1 cellular context compared by ENCODE assay signal in the genomic region with DNA sequence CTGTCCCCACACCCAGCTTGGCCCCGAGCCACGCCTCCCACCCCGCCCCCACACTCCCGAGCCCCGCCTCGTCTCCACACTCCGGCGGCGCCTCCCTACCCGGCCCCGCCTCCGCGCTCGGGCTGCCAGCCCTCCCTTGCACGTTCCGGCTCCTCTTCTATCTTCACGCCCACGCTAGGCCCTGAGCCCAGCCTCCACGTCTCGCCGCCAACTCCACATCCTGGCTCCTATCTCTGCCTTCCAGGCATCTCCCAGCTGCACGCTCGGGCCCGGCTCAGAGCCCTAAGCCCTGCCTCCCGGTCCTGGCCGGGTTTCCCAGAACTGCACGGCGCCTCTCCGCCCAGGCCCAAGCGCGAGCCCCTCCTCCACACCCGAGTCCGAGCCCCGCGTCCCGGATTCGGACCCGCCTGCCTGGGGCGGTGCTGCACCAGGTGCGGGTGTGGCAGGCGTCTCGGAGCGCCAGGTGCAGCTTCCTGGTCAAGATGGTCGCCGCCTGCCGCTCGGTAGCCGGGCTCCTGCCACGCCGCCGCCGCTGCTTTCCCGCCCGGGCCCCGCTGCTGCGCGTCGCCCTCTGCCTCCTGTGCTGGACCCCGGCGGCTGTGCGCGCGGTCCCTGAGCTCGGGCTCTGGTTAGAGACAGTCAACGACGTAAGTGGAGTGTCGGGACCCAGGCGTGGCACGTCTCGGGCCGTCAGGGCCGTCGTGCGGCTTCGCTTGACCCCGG.
TF ChIP-seq lines count a peak whose summit lies in the region.

A gene with protein sequence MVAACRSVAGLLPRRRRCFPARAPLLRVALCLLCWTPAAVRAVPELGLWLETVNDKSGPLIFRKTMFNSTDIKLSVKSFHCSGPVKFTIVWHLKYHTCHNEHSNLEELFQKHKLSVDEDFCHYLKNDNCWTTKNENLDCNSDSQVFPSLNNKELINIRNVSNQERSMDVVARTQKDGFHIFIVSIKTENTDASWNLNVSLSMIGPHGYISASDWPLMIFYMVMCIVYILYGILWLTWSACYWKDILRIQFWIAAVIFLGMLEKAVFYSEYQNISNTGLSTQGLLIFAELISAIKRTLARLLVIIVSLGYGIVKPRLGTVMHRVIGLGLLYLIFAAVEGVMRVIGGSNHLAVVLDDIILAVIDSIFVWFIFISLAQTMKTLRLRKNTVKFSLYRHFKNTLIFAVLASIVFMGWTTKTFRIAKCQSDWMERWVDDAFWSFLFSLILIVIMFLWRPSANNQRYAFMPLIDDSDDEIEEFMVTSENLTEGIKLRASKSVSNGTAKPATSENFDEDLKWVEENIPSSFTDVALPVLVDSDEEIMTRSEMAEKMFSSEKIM (plus strand): TSS at position 160 of the 723 bp plus-strand sequence. CDS start 323 bp downstream, at position 483.

TF ChIP-seq in HepG2, 621 proteins besides CTCF, POLR2A, EP300 and RAD21 (continued from another document and continues in another):
- TF ChIP-seq, protein P1, sequence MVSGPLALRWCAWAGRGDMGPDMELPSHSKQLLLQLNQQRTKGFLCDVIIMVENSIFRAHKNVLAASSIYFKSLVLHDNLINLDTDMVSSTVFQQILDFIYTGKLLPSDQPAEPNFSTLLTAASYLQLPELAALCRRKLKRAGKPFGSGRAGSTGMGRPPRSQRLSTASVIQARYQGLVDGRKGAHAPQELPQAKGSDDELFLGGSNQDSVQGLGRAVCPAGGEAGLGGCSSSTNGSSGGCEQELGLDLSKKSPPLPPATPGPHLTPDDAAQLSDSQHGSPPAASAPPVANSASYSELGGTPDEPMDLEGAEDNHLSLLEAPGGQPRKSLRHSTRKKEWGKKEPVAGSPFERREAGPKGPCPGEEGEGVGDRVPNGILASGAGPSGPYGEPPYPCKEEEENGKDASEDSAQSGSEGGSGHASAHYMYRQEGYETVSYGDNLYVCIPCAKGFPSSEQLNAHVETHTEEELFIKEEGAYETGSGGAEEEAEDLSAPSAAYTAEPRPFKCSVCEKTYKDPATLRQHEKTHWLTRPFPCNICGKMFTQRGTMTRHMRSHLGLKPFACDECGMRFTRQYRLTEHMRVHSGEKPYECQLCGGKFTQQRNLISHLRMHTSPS (CRISPR knock-in tag; IDR thresholded peaks at IDR 0.05; ENCODE audit: low read depth) = no peak; the same call in 1 of the 2 replicates
- TF ChIP-seq THYN1 (CRISPR knock-in tag; IDR thresholded peaks at IDR 0.05; ENCODE audit: borderline replicate concordance, low read depth) = no peak
- TF ChIP-seq ZBTB3 (CRISPR knock-in tag; IDR thresholded peaks at IDR 0.05; ENCODE audit: borderline replicate concordance, low read depth) = no peak
- no peak for TF ChIP-seq HMG20A (CRISPR knock-in tag; IDR thresholded peaks at IDR 0.05; ENCODE audit: borderline replicate concordance)
- TF ChIP-seq MEIS1 (CRISPR knock-in tag; IDR thresholded peaks at IDR 0.05; ENCODE audit: borderline replicate concordance) = peak; percentile 46; the same call in 1 of the 2 replicates
- no peak for TF ChIP-seq NFIB (CRISPR knock-in tag; IDR thresholded peaks at IDR 0.05; ENCODE audit: borderline replicate concordance)
- TF ChIP-seq MAFG (CRISPR knock-in tag; IDR thresholded peaks at IDR 0.05) = no peak
- TF ChIP-seq SALL2 (CRISPR knock-in tag; IDR thresholded peaks at IDR 0.05) = 0 out of 2 replicates have a peak, but pooled peaks have one; percentile 28
- TF ChIP-seq ZNF558 (CRISPR knock-in tag; IDR thresholded peaks at IDR 0.05; ENCODE audit: borderline replicate concordance) = peak; percentile 63; the same call in 1 of the 2 replicates
- peak; percentile 95 for TF ChIP-seq ZNF598 (CRISPR knock-in tag; IDR thresholded peaks at IDR 0.05; ENCODE audit: borderline replicate concordance)
- TF ChIP-seq, protein P2, sequence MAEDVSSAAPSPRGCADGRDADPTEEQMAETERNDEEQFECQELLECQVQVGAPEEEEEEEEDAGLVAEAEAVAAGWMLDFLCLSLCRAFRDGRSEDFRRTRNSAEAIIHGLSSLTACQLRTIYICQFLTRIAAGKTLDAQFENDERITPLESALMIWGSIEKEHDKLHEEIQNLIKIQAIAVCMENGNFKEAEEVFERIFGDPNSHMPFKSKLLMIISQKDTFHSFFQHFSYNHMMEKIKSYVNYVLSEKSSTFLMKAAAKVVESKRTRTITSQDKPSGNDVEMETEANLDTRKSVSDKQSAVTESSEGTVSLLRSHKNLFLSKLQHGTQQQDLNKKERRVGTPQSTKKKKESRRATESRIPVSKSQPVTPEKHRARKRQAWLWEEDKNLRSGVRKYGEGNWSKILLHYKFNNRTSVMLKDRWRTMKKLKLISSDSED (CRISPR knock-in tag; IDR thresholded peaks at IDR 0.05) = no peak
- TF ChIP-seq GPN1 (CRISPR knock-in tag; IDR thresholded peaks at IDR 0.05; ENCODE audit: borderline replicate concordance) = no peak
- TF ChIP-seq ZNF577 (CRISPR knock-in tag; IDR thresholded peaks at IDR 0.05; ENCODE audit: borderline replicate concordance, low read depth) = peak; percentile 71; the same call in 1 of the 2 replicates
- peak; percentile 54; the same call in 1 of the 2 replicates for TF ChIP-seq KDM5A (IDR thresholded peaks at IDR 0.05; ENCODE audit: borderline replicate concordance, low read length)
- no peak for TF ChIP-seq ZNF468 (CRISPR knock-in tag; IDR thresholded peaks at IDR 0.05)
- no peak; the same call in 1 of the 2 replicates for TF ChIP-seq ZNF891 (CRISPR knock-in tag; IDR thresholded peaks at IDR 0.05)
- TF ChIP-seq ZC3H13 (CRISPR knock-in tag; IDR thresholded peaks at IDR 0.05) = peak; percentile 81; the same call in 1 of the 2 replicates
- TF ChIP-seq, protein P3, sequence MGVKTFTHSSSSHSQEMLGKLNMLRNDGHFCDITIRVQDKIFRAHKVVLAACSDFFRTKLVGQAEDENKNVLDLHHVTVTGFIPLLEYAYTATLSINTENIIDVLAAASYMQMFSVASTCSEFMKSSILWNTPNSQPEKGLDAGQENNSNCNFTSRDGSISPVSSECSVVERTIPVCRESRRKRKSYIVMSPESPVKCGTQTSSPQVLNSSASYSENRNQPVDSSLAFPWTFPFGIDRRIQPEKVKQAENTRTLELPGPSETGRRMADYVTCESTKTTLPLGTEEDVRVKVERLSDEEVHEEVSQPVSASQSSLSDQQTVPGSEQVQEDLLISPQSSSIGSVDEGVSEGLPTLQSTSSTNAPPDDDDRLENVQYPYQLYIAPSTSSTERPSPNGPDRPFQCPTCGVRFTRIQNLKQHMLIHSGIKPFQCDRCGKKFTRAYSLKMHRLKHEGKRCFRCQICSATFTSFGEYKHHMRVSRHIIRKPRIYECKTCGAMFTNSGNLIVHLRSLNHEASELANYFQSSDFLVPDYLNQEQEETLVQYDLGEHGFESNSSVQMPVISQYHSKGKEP (CRISPR knock-in tag; IDR thresholded peaks at IDR 0.05) = no peak
- TF ChIP-seq AKAP8 (CRISPR knock-in tag; IDR thresholded peaks at IDR 0.05) = no peak
- TF ChIP-seq ZNF382 (CRISPR knock-in tag; IDR thresholded peaks at IDR 0.05; ENCODE audit: borderline replicate concordance) = no peak
- TF ChIP-seq ZNF552 (CRISPR knock-in tag; IDR thresholded peaks at IDR 0.05; ENCODE audit: borderline replicate concordance) = 0 out of 2 replicates have a peak, but pooled peaks have one; percentile 15
- no peak; the same call in 1 of the 2 replicates for TF ChIP-seq MIER2 (CRISPR knock-in tag; IDR thresholded peaks at IDR 0.05)
- no peak; the same call in 1 of the 2 replicates for TF ChIP-seq ELF1 (CRISPR knock-in tag; IDR thresholded peaks at IDR 0.05)
- peak; percentile 93 for TF ChIP-seq PHF8 (CRISPR knock-in tag; IDR thresholded peaks at IDR 0.05)
- no peak; the same call in 1 of the 2 replicates for TF ChIP-seq NFYC (CRISPR knock-in tag; IDR thresholded peaks at IDR 0.05)
- no peak for TF ChIP-seq HIVEP1 (CRISPR knock-in tag; IDR thresholded peaks at IDR 0.05)
- TF ChIP-seq, protein P4, sequence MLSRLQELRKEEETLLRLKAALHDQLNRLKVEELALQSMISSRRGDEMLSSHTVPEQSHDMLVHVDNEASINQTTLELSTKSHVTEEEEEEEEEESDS (CRISPR knock-in tag; IDR thresholded peaks at IDR 0.05; ENCODE audit: borderline replicate concordance) = no peak
- TF ChIP-seq CEBPB (IDR thresholded peaks at IDR 0.05; ENCODE audit: borderline replicate concordance, low read depth, low read length) = no peak
- TF ChIP-seq SRF (IDR thresholded peaks at IDR 0.05; ENCODE audit: low read depth, low read length) = no peak; the same call in 1 of the 2 replicates
- peak; percentile 78 for TF ChIP-seq KAT8 (CRISPR knock-in tag; IDR thresholded peaks at IDR 0.05)
- TF ChIP-seq SP2 (CRISPR knock-in tag; IDR thresholded peaks at IDR 0.05) = peak; percentile 34; the same call in 1 of the 2 replicates
- 0 out of 2 replicates have a peak, but pooled peaks have one; percentile 80 for TF ChIP-seq ZNF160 (CRISPR knock-in tag; IDR thresholded peaks at IDR 0.05)
- no peak for TF ChIP-seq NFATC3 (CRISPR knock-in tag; IDR thresholded peaks at IDR 0.05)
- TF ChIP-seq ZNF350 (CRISPR knock-in tag; IDR thresholded peaks at IDR 0.05; ENCODE audit: borderline replicate concordance, low read depth) = peak; percentile 30
- no peak for TF ChIP-seq SMARCC2 (IDR thresholded peaks at IDR 0.05)
- no peak for TF ChIP-seq GFI1 (CRISPR knock-in tag; IDR thresholded peaks at IDR 0.05; ENCODE audit: borderline replicate concordance)
- no peak; the same call in none of the 2 replicates for TF ChIP-seq ZIK1 (CRISPR knock-in tag; IDR thresholded peaks at IDR 0.05; ENCODE audit: borderline replicate concordance, low read depth)
- TF ChIP-seq, protein P5, sequence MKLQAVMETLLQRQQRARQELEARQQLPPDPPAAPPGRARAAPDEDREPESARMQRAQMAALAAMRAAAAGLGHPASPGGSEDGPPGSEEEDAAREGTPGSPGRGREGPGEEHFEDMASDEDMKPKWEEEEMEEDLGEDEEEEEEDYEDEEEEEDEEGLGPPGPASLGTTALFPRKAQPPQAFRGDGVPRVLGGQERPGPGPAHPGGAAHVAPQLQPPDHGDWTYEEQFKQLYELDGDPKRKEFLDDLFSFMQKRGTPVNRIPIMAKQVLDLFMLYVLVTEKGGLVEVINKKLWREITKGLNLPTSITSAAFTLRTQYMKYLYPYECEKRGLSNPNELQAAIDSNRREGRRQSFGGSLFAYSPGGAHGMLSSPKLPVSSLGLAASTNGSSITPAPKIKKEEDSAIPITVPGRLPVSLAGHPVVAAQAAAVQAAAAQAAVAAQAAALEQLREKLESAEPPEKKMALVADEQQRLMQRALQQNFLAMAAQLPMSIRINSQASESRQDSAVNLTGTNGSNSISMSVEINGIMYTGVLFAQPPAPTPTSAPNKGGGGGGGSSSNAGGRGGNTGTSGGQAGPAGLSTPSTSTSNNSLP (IDR thresholded peaks at IDR 0.05; ENCODE audit: low read depth, low read length) = no peak
- peak; percentile 80 for TF ChIP-seq MEF2D (CRISPR knock-in tag; IDR thresholded peaks at IDR 0.05)
- TF ChIP-seq TP53 (CRISPR knock-in tag; conservative IDR thresholded peaks at IDR 0.05) = no peak; the same call in 1 of the 2 replicates
- peak; percentile 53 for TF ChIP-seq ZNF143 (CRISPR knock-in tag; IDR thresholded peaks at IDR 0.05)
- no peak for TF ChIP-seq HNRNPUL1 (IDR thresholded peaks at IDR 0.05; ENCODE audit: low read depth, low read length)
- TF ChIP-seq SUZ12 (IDR thresholded peaks at IDR 0.05; ENCODE audit: low read depth, low read length) = no peak
- no peak for TF ChIP-seq TMF1 (CRISPR knock-in tag; IDR thresholded peaks at IDR 0.05; ENCODE audit: low read depth)
- TF ChIP-seq, protein P6, sequence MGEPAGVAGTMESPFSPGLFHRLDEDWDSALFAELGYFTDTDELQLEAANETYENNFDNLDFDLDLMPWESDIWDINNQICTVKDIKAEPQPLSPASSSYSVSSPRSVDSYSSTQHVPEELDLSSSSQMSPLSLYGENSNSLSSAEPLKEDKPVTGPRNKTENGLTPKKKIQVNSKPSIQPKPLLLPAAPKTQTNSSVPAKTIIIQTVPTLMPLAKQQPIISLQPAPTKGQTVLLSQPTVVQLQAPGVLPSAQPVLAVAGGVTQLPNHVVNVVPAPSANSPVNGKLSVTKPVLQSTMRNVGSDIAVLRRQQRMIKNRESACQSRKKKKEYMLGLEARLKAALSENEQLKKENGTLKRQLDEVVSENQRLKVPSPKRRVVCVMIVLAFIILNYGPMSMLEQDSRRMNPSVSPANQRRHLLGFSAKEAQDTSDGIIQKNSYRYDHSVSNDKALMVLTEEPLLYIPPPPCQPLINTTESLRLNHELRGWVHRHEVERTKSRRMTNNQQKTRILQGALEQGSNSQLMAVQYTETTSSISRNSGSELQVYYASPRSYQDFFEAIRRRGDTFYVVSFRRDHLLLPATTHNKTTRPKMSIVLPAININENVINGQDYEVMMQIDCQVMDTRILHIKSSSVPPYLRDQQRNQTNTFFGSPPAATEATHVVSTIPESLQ (CRISPR knock-in tag; conservative IDR thresholded peaks at IDR 0.05) = no peak
- no peak; the same call in 1 of the 2 replicates for TF ChIP-seq STAG1 (CRISPR knock-in tag; IDR thresholded peaks at IDR 0.05)
- TF ChIP-seq NAIF1 (CRISPR knock-in tag; IDR thresholded peaks at IDR 0.05; ENCODE audit: borderline replicate concordance) = no peak
- no peak for TF ChIP-seq PLRG1 (conservative IDR thresholded peaks at IDR 0.05)
- no peak; the same call in 1 of the 2 replicates for TF ChIP-seq ZNF747 (CRISPR knock-in tag; IDR thresholded peaks at IDR 0.05; ENCODE audit: borderline replicate concordance)
- TF ChIP-seq, protein P7, sequence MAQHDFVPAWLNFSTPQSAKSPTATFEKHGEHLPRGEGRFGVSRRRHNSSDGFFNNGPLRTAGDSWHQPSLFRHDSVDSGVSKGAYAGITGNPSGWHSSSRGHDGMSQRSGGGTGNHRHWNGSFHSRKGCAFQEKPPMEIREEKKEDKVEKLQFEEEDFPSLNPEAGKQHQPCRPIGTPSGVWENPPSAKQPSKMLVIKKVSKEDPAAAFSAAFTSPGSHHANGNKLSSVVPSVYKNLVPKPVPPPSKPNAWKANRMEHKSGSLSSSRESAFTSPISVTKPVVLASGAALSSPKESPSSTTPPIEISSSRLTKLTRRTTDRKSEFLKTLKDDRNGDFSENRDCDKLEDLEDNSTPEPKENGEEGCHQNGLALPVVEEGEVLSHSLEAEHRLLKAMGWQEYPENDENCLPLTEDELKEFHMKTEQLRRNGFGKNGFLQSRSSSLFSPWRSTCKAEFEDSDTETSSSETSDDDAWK (CRISPR knock-in tag; IDR thresholded peaks at IDR 0.05) = no peak
